Comparison of ENCODE assay signal across 19 cellular contexts in the genomic region with DNA sequence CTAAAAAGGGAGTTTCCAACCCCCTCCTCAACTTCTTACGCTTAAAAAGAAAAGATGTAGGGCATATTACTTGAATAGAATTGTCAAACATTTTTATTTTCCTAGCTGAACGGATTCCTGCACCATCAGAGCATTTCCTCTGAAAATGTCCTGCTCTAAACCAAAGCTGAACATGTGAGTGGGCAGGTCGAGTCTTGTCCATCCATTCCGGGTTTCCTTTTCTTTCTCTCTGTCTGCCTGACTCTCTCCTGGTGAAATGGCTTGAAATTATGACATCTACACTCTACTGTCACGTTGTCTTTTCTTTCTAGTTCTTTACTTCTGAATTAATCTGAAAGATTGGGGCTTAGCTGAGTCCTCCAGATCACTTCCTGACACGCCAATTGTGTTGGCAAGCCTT. TPM values are rescaled to one million over a fixed set of nuclear protein-coding genes. Genes with fewer than 3 reads are reported as not detected.
A peak's percentile ranks its signal among the peaks of the same experiment; 100 is the strongest.
DNase-seq lines count a peak whose midpoint lies in the region; ATAC-seq, FAIRE-seq and TF ChIP-seq lines count a peak whose summit lies in the region.
"Had no signal": no experiment of that assay in that cellular context is flagged by ENCODE, and none has a peak within 500 bp of the region (broad histone marks: within the 10 kb centered on the region; RNA-seq: fewer than 3 reads in every experiment).

No MANE protein-coding gene starts in this region.

- 0 out of 2 replicates have a peak overlapping the region, but pooled peaks have one; percentile 21 for H3K4me2 ChIP-seq in SK-N-SH

- H3K27ac ChIP-seq in SK-N-SH (ENCODE audit: low read depth in 2 of 2, low read length in 1 of 2) (no peak overlapping the region), foreskin keratinocyte (peak overlapping the region; percentile 36), vagina (peak overlapping the region; percentile 18), ascending aorta (no peak overlapping the region)

- peaks cover 27% of the 10 kb centered on the region for H3K4me1 Mint-ChIP-seq in MCF 10A (ENCODE audit: insufficient read depth, unreplicated experiment)

- no peaks in the 10 kb centered on the region for H3F3A ChIP-seq in SK-N-SH (replicated peaks; ENCODE audit: insufficient read depth)

- no peaks in the 10 kb centered on the region for H3K9me3 ChIP-seq in SK-N-SH
- H3K9me3 ChIP-seq in vagina: no peaks in the 10 kb centered on the region
- H3K9me3 ChIP-seq in ascending aorta: no peaks in the 10 kb centered on the region

- TF ChIP-seq POLR2A in vagina (IDR thresholded peaks at IDR 0.05): no peak

- H3K4me3 ChIP-seq in SK-N-SH (ENCODE audit: low read depth in 2 of 2, low read length in 1 of 2): no peak overlapping the region
- peak overlapping the region in 1 of 2 donors; percentile 3 for H3K4me3 ChIP-seq in vagina
- H3K4me3 ChIP-seq in ascending aorta: no peak overlapping the region

- no peak overlapping the region for H3K9ac ChIP-seq in SK-N-SH

- DNase-seq in SK-N-SH (no peak), MCF 10A (ENCODE audit: unreplicated experiment) (peak; percentile 73), foreskin keratinocyte (peak; percentile 51 to 79), vagina (ENCODE audit: extremely low spot score in 2 of 2) (no peak), ascending aorta (ENCODE audit: low spot score in 2 of 2) (no peak), HTR-8/SVneo (ENCODE audit: insufficient read length, low spot score) (no peak), NCI-H1930 (lab: John Stamatoyannopoulos, UW) (no peak)
- DNase-seq: C1 segment of cervical spinal cord, HFFc6, KG1, NCI-H1092 treated with DMSO at 0.1 percent for 48 hours, NCI-H187, NCI-H524, PC-3, Right ventricle myocardium superior had no signal

- TF ChIP-seq CTCF in SK-N-SH (IDR thresholded peaks at IDR 0.05) (no peak), MCF 10A (IDR thresholded peaks at IDR 0.05; ENCODE audit: unreplicated experiment) (no peak), foreskin keratinocyte (conservative IDR thresholded peaks at IDR 0.05) (no peak), vagina (IDR thresholded peaks at IDR 0.05) (no peak), ascending aorta (IDR thresholded peaks at IDR 0.05) (no peak)

- H3K36me3 Mint-ChIP-seq in MCF 10A (ENCODE audit: insufficient read depth, unreplicated experiment): no peaks in the 10 kb centered on the region

- H3K27me3 Mint-ChIP-seq in MCF 10A (ENCODE audit: insufficient read depth, unreplicated experiment): no peaks in the 10 kb centered on the region

- WGBS in SK-N-SH (ENCODE audit: low lambda C conversion rate): 19% methylated on average over 6 of the region's 6 CpGs

- POLR2A ChIA-PET in SK-N-SH (lab: Yijun Ruan, JAX) (no interaction called here), MCF 10A (lab: Yijun Ruan, JAX) (interaction anchor here (0.6 to 2.7 kb wide), 12 partner anchors 9 to 423 kb away, joined by 3 to 26 read pairs (median 3); no protein-coding TSS in a partner anchor)

- H3K27me3 ChIP-seq in SK-N-SH (ENCODE audit: insufficient read depth): peaks cover 22% of the 10 kb centered on the region
- H3K27me3 ChIP-seq in foreskin keratinocyte: no peaks in the 10 kb centered on the region
- no peaks in the 10 kb centered on the region for H3K27me3 ChIP-seq in vagina
- H3K27me3 ChIP-seq in ascending aorta: no peaks in the 10 kb centered on the region

- FAIRE-seq in HTR-8/SVneo (lab: Jason Lieb, UNC): no peak
- FAIRE-seq: A204.1, GM12892, GM19239 had no signal

- H3K79me2 ChIP-seq in SK-N-SH (ENCODE audit: insufficient read depth): no peaks in the 10 kb centered on the region

- intact Hi-C loops in MCF 10A (cut with micrococcal nuclease) (no loop called here), vagina (cut with DNase I) (no loop called here), ascending aorta (cut with DNase I) (no loop called here)

- H3K27ac Mint-ChIP-seq in MCF 10A (ENCODE audit: low read depth, unreplicated experiment): peak overlapping the region; percentile 59
- H3K27ac Mint-ChIP-seq: HFFc6 had no signal

- no peaks in the 10 kb centered on the region for H3K9me2 ChIP-seq in SK-N-SH

- peak overlapping the region; percentile 37 for H3K4me3 Mint-ChIP-seq in MCF 10A (ENCODE audit: unreplicated experiment)
- H3K4me3 Mint-ChIP-seq: HFFc6 had no signal

- H3K4me1 ChIP-seq in SK-N-SH (ENCODE audit: control insufficient read depth in 1 of 2, insufficient read depth in 2 of 2, low read depth in 1 of 2, low read length in 1 of 2) (no peaks in the 10 kb centered on the region), foreskin keratinocyte (peaks cover 18% of the 10 kb centered on the region), vagina (no peaks in the 10 kb centered on the region), ascending aorta (no peaks in the 10 kb centered on the region)

- no peak for ATAC-seq in SK-N-SH treated with all-trans-retinoic acid at 6 μM for 48 hours
- ATAC-seq in foreskin keratinocyte: peak; percentile 74
- ATAC-seq: PC-3 had no signal

- peak overlapping the region; percentile 12; the same call in 1 of the 2 replicates for H2AFZ ChIP-seq in SK-N-SH (ENCODE audit: low read depth)

- no TSS peak for BruUV-seq in MCF 10A (replicated peaks; lab: Mats Ljungman, UMichigan)

- no peaks in the 10 kb centered on the region for H4K20me1 ChIP-seq in SK-N-SH (ENCODE audit: insufficient read depth)

- H3K36me3 ChIP-seq in SK-N-SH (replicated peaks in 1 of 2; ENCODE audit: control insufficient read depth in 1 of 2, insufficient read depth in 2 of 2, low read length in 1 of 2) (no peaks in the 10 kb centered on the region), vagina (no peaks in the 10 kb centered on the region), ascending aorta (no peaks in the 10 kb centered on the region)

- no peak for TF ChIP-seq EP300 in SK-N-SH (IDR thresholded peaks at IDR 0.05; ENCODE audit: borderline replicate concordance in 1 of 2, low read depth in 1 of 2, low read length in 1 of 2)

- CTCF ChIA-PET in SK-N-SH (lab: Yijun Ruan, JAX) (no interaction called here), MCF 10A (lab: Yijun Ruan, JAX) (interaction anchor here (0.6 to 1.1 kb wide), 3 partner anchors 18 to 58 kb away, joined by 3 to 4 read pairs (median 3); no protein-coding TSS in a partner anchor)

- TF ChIP-seq RAD21 in SK-N-SH (IDR thresholded peaks at IDR 0.05; ENCODE audit: low read length): no peak

- no peaks in the 10 kb centered on the region for H3K9me3 Mint-ChIP-seq in MCF 10A (ENCODE audit: unreplicated experiment)
- H3K9me3 Mint-ChIP-seq: HFFc6 had no signal

TF ChIP-seq in SK-N-SH, 30 proteins besides CTCF, POLR2A, EP300 and RAD21 (continues in another document):
- no peak for TF ChIP-seq MXI1 (IDR thresholded peaks at IDR 0.05; ENCODE audit: low read depth, low read length)
- no peak for TF ChIP-seq RFX5 (IDR thresholded peaks at IDR 0.05; ENCODE audit: low read length)
- no peak for TF ChIP-seq USF1 (IDR thresholded peaks at IDR 0.05; ENCODE audit: borderline replicate concordance, low read depth)
- TF ChIP-seq IRF3 (IDR thresholded peaks at IDR 0.05; ENCODE audit: low read depth, low read length): no peak
- no peak for TF ChIP-seq SIN3A (IDR thresholded peaks at IDR 0.05; ENCODE audit: borderline replicate concordance, low read depth, low read length)

TF ChIP-seq in SK-N-SH treated with all-trans-retinoic acid at 6 μM for 48 hours, 23 proteins besides CTCF, POLR2A, EP300 and RAD21:
- TF ChIP-seq ESRRG (CRISPR knock-in tag; IDR thresholded peaks at IDR 0.05): no peak
TF ChIP-seq in SK-N-SH treated with all-trans-retinoic acid at 6 μM for 48 hours: peak in this region for 0.

RNA-seq across cellular contexts. Expression of gene PTPN3, which starts 39.2 kb away (rescaled TPM):
- 7.5 and 7.8 TPM in 2 replicates for polyA plus RNA-seq in SK-N-SH (2012; rRNA removed)
- polyA plus RNA-seq in SK-N-SH (2012; cell fraction: cytosol; rRNA removed): 5.5 and 5.6 TPM in 2 replicates
- polyA plus RNA-seq in SK-N-SH (2012; cell fraction: nucleus; rRNA removed): 16.7 and 19.9 TPM in 2 replicates
- 6.3 and 6.9 TPM in 2 replicates for total RNA-seq in MCF 10A (2022)
- 14.4 and 19.5 TPM in 2 replicates for total RNA-seq in foreskin keratinocyte
- 7.5 and 12.2 TPM in 2 replicates for polyA plus RNA-seq in foreskin keratinocyte
- 15.5 TPM for total RNA-seq in vagina
- total RNA-seq in ascending aorta: 4.3 TPM
- total RNA-seq: HFFc6 had no signal

Comparison
In these comparisons a context has a peak if more than half of its experiments do, and no peak if none do; other contexts are left out.
1. DNase-seq: peak in MCF 10A (single experiment) and foreskin keratinocyte (2 of 2); none in SK-N-SH (single experiment), vagina (0 of 2), ascending aorta (0 of 2), HTR-8/SVneo (single experiment) and NCI-H1930 (0 of 2).
2. H3K27ac ChIP-seq: peak in foreskin keratinocyte (single experiment) and vagina (single experiment); none in SK-N-SH (0 of 2) and ascending aorta (0 of 2).